Comparison of ENCODE assay signal across 9 cellular contexts in genomic region chr22:18091916-18092526, GRCh38. TPM values are rescaled to one million over a fixed set of nuclear protein-coding genes. Genes with fewer than 3 reads are reported as not detected.
A peak's percentile ranks its signal among the peaks of the same experiment; 100 is the strongest.
DNase-seq lines count a peak whose midpoint lies in the region; ATAC-seq and TF ChIP-seq lines count a peak whose summit lies in the region.
"Had no signal": no experiment of that assay in that cellular context is flagged by ENCODE, and none has a peak within 500 bp of the region (broad histone marks: within the 10 kb centered on the region; RNA-seq: fewer than 3 reads in every experiment).

No MANE protein-coding gene starts in this region.

- H3K27ac Mint-ChIP-seq in activated CD8-positive, alpha-beta memory T cell treated with anti-CD3 and anti-CD28 coated beads, Interleukin-2, amount 10 ng/mL, durations not matched to agents 7 days and 5 days: peak overlapping the region; percentile 82
- peak overlapping the region; percentile 44 for H3K27ac Mint-ChIP-seq in activated naive CD8-positive, alpha-beta T cell treated with anti-CD3 and anti-CD28 coated beads, Interleukin-2, amount 50 U/mL, for 24 hours
- peak overlapping the region; percentile 76 for H3K27ac Mint-ChIP-seq in stimulated activated memory B cell treated with anti-CD40 and anti-IgM and Interleukin-4, amounts not matched to agents 10 μg/mL and 1 μg/mL and 100 μg/mL, for 72 hours
- no peak overlapping the region for H3K27ac Mint-ChIP-seq in GM23338

- H3K4me3 Mint-ChIP-seq in activated CD8-positive, alpha-beta memory T cell treated with anti-CD3 and anti-CD28 coated beads, Interleukin-2, amount 10 ng/mL, durations not matched to agents 7 days and 5 days: peak overlapping the region; percentile 41
- peak overlapping the region; percentile 45 for H3K4me3 Mint-ChIP-seq in activated naive CD8-positive, alpha-beta T cell treated with anti-CD3 and anti-CD28 coated beads, Interleukin-2, amount 50 U/mL, for 24 hours
- H3K4me3 Mint-ChIP-seq in stimulated activated memory B cell treated with anti-CD40 and anti-IgM and Interleukin-4, amounts not matched to agents 10 μg/mL and 1 μg/mL and 100 μg/mL, for 72 hours: peak overlapping the region; percentile 78
- H3K4me3 Mint-ChIP-seq in GM23338: no peak overlapping the region

- TF ChIP-seq CTCF in GM23338 (conservative IDR thresholded peaks at IDR 0.05; ENCODE audit: low read depth in 2 of 2) (no peak), GM20000 (IDR thresholded peaks at IDR 0.05; ENCODE audit: extremely low read depth, missing control alignments) (no peak)

- no peaks in the 10 kb centered on the region for H3K27me3 ChIP-seq in GM23338 (ENCODE audit: insufficient read depth)
- H3K27me3 ChIP-seq: BLaER1 had no signal

- peaks cover 2% of the 10 kb centered on the region for H3K9me3 Mint-ChIP-seq in activated CD8-positive, alpha-beta memory T cell treated with anti-CD3 and anti-CD28 coated beads, Interleukin-2, amount 10 ng/mL, durations not matched to agents 7 days and 5 days (ENCODE audit: low read depth)
- peaks cover 8% of the 10 kb centered on the region for H3K9me3 Mint-ChIP-seq in activated naive CD8-positive, alpha-beta T cell treated with anti-CD3 and anti-CD28 coated beads, Interleukin-2, amount 50 U/mL, for 24 hours
- H3K9me3 Mint-ChIP-seq in stimulated activated memory B cell treated with anti-CD40 and anti-IgM and Interleukin-4, amounts not matched to agents 10 μg/mL and 1 μg/mL and 100 μg/mL, for 72 hours: peaks cover 3% of the 10 kb centered on the region
- H3K9me3 Mint-ChIP-seq in GM23338: peaks cover 3% of the 10 kb centered on the region; the same call in 2 of the 3 replicates

- H3K4me2 ChIP-seq in GM23338: no peak overlapping the region
- H3K4me2 ChIP-seq: BLaER1 had no signal

- no peaks in the 10 kb centered on the region for H3K27me3 Mint-ChIP-seq in activated CD8-positive, alpha-beta memory T cell treated with anti-CD3 and anti-CD28 coated beads, Interleukin-2, amount 10 ng/mL, durations not matched to agents 7 days and 5 days
- H3K27me3 Mint-ChIP-seq in activated naive CD8-positive, alpha-beta T cell treated with anti-CD3 and anti-CD28 coated beads, Interleukin-2, amount 50 U/mL, for 24 hours: no peaks in the 10 kb centered on the region
- H3K27me3 Mint-ChIP-seq in stimulated activated memory B cell treated with anti-CD40 and anti-IgM and Interleukin-4, amounts not matched to agents 10 μg/mL and 1 μg/mL and 100 μg/mL, for 72 hours: no peaks in the 10 kb centered on the region
- peaks cover 8% of the 10 kb centered on the region for H3K27me3 Mint-ChIP-seq in GM23338 (ENCODE audit: insufficient read depth, low read depth, poor library complexity)

- no peak overlapping the region for H3K27ac ChIP-seq in GM23338 (ENCODE audit: low read depth)
- H3K27ac ChIP-seq: BLaER1 had no signal

- peak; percentile 80 for ATAC-seq in activated CD8-positive, alpha-beta memory T cell treated with anti-CD3 and anti-CD28 coated beads, Interleukin-2, amount 10 ng/mL, durations not matched to agents 7 days and 5 days
- ATAC-seq in activated naive CD8-positive, alpha-beta T cell treated with anti-CD3 and anti-CD28 coated beads, Interleukin-2, amount 50 U/mL, for 24 hours: peak; percentile 25
- ATAC-seq in stimulated activated memory B cell treated with anti-CD40 and anti-IgM and Interleukin-4, amounts not matched to agents 10 μg/mL and 1 μg/mL and 100 μg/mL, for 72 hours: peak; percentile 64
- ATAC-seq in GM23338: no peak

- no peaks in the 10 kb centered on the region for H3K9me2 ChIP-seq in GM23338 (ENCODE audit: insufficient read depth)

- no peak overlapping the region for H2AFZ ChIP-seq in GM23338

- peaks cover 6% of the 10 kb centered on the region; the same call in 1 of the 2 replicates for H4K20me1 ChIP-seq in GM23338 (replicated peaks; ENCODE audit: insufficient read depth)

- DNase-seq in activated CD8-positive, alpha-beta memory T cell treated with anti-CD3 and anti-CD28 coated beads, Interleukin-2, amount 10 ng/mL, durations not matched to agents 7 days and 5 days: peak; percentile 71
- DNase-seq in activated CD8-positive, alpha-beta memory T cell treated with anti-CD3 and anti-CD28 coated beads, Interleukin-2, amount 50 U/mL, for 48 hours: no peak
- no peak for DNase-seq in activated naive CD8-positive, alpha-beta T cell treated with anti-CD3 and anti-CD28 coated beads, Interleukin-2, amount 50 U/mL, for 24 hours
- peak; percentile 80 for DNase-seq in hepatic stellate cell (ENCODE audit: low spot score)
- DNase-seq in GM23338 (ENCODE audit: low spot score): no peak
- DNase-seq in RKO (ENCODE audit: low spot score): no peak
- DNase-seq in GM20000 (ENCODE audit: low spot score): no peak

- H3K36me3 Mint-ChIP-seq in activated CD8-positive, alpha-beta memory T cell treated with anti-CD3 and anti-CD28 coated beads, Interleukin-2, amount 10 ng/mL, durations not matched to agents 7 days and 5 days: peaks cover 58% of the 10 kb centered on the region
- H3K36me3 Mint-ChIP-seq in activated naive CD8-positive, alpha-beta T cell treated with anti-CD3 and anti-CD28 coated beads, Interleukin-2, amount 50 U/mL, for 24 hours (ENCODE audit: low read depth): peaks cover 44% of the 10 kb centered on the region
- peaks cover 57% of the 10 kb centered on the region for H3K36me3 Mint-ChIP-seq in stimulated activated memory B cell treated with anti-CD40 and anti-IgM and Interleukin-4, amounts not matched to agents 10 μg/mL and 1 μg/mL and 100 μg/mL, for 72 hours
- peaks cover 72% of the 10 kb centered on the region for H3K36me3 Mint-ChIP-seq in GM23338 (ENCODE audit: low read depth)

- H3K4me3 ChIP-seq in GM23338: no peak overlapping the region
- H3K4me3 ChIP-seq: BLaER1 had no signal

- no peaks in the 10 kb centered on the region for H3K79me2 ChIP-seq in GM23338 (replicated peaks; ENCODE audit: insufficient read depth)

- CTCF ChIA-PET in activated CD8-positive, alpha-beta memory T cell treated with anti-CD3 and anti-CD28 coated beads, Interleukin-2, amount 10 ng/mL, durations not matched to agents 7 days and 5 days (lab: Charles Lee): interaction anchor here (2.1 kb wide), 1 partner anchor 13 kb away, joined by 7 read pairs; no protein-coding TSS in a partner anchor

- H3K4me1 ChIP-seq in GM23338 (ENCODE audit: insufficient read depth): no peaks in the 10 kb centered on the region

- no peaks in the 10 kb centered on the region for H3F3A ChIP-seq in GM23338 (replicated peaks; ENCODE audit: low read depth)

- peaks cover 12% of the 10 kb centered on the region for H3K36me3 ChIP-seq in GM23338 (ENCODE audit: insufficient read depth)

- peaks cover 30% of the 10 kb centered on the region for H3K4me1 Mint-ChIP-seq in activated CD8-positive, alpha-beta memory T cell treated with anti-CD3 and anti-CD28 coated beads, Interleukin-2, amount 10 ng/mL, durations not matched to agents 7 days and 5 days
- peaks cover 53% of the 10 kb centered on the region for H3K4me1 Mint-ChIP-seq in activated naive CD8-positive, alpha-beta T cell treated with anti-CD3 and anti-CD28 coated beads, Interleukin-2, amount 50 U/mL, for 24 hours
- H3K4me1 Mint-ChIP-seq in stimulated activated memory B cell treated with anti-CD40 and anti-IgM and Interleukin-4, amounts not matched to agents 10 μg/mL and 1 μg/mL and 100 μg/mL, for 72 hours: peaks cover 36% of the 10 kb centered on the region
- H3K4me1 Mint-ChIP-seq in GM23338: peaks cover 2% of the 10 kb centered on the region; the same call in 2 of the 3 replicates

TF ChIP-seq in GM23338, 12 proteins besides CTCF, POLR2A, EP300 and RAD21 (continues in another document):
- no peak for TF ChIP-seq STAT1 (IDR thresholded peaks at IDR 0.05; ENCODE audit: unreplicated experiment)
- TF ChIP-seq, protein P1, sequence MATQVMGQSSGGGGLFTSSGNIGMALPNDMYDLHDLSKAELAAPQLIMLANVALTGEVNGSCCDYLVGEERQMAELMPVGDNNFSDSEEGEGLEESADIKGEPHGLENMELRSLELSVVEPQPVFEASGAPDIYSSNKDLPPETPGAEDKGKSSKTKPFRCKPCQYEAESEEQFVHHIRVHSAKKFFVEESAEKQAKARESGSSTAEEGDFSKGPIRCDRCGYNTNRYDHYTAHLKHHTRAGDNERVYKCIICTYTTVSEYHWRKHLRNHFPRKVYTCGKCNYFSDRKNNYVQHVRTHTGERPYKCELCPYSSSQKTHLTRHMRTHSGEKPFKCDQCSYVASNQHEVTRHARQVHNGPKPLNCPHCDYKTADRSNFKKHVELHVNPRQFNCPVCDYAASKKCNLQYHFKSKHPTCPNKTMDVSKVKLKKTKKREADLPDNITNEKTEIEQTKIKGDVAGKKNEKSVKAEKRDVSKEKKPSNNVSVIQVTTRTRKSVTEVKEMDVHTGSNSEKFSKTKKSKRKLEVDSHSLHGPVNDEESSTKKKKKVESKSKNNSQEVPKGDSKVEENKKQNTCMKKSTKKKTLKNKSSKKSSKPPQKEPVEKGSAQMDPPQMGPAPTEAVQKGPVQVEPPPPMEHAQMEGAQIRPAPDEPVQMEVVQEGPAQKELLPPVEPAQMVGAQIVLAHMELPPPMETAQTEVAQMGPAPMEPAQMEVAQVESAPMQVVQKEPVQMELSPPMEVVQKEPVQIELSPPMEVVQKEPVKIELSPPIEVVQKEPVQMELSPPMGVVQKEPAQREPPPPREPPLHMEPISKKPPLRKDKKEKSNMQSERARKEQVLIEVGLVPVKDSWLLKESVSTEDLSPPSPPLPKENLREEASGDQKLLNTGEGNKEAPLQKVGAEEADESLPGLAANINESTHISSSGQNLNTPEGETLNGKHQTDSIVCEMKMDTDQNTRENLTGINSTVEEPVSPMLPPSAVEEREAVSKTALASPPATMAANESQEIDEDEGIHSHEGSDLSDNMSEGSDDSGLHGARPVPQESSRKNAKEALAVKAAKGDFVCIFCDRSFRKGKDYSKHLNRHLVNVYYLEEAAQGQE (IDR thresholded peaks at IDR 0.05; ENCODE audit: unreplicated experiment): no peak

RNA-seq across cellular contexts. Expression of gene PEX26, which starts 14.2 kb away (rescaled TPM):
- 10 to 100 TPM; 38.9 to 46.8 TPM for total RNA-seq in activated CD8-positive, alpha-beta memory T cell treated with anti-CD3 and anti-CD28 coated beads, Interleukin-2, amount 10 ng/mL, durations not matched to agents 7 days and 5 days
- total RNA-seq in GM23338 (2014; rRNA removed; shearing (Covaris generic)): 43.0 and 48.9 TPM in 2 replicates
- 3.6 and 4.0 TPM in 2 replicates for polyA plus RNA-seq in GM23338 (2016; fragmentation: Nextera tagmentation; extraction: Ambion mirVana)

RNA-seq across cellular contexts. Expression of gene TUBA8, which starts 18.6 kb away (rescaled TPM):
- 1 to 10 TPM in 1 of 2 experiments, under 1 TPM in 1; 0.42 to 1.7 TPM for total RNA-seq in activated CD8-positive, alpha-beta memory T cell treated with anti-CD3 and anti-CD28 coated beads, Interleukin-2, amount 10 ng/mL, durations not matched to agents 7 days and 5 days
- total RNA-seq in GM23338 (2014; rRNA removed; shearing (Covaris generic)): 0.31 TPM in 1 of 2 replicates, not detected in the other
- 0.48 and 0.64 TPM in 2 replicates for polyA plus RNA-seq in GM23338 (2016; fragmentation: Nextera tagmentation; extraction: Ambion mirVana)

RNA-seq across cellular contexts. Expression of gene USP18, which starts 57.9 kb away (rescaled TPM):
- 100 to 1,000 TPM in 1 of 2 experiments, 10 to 100 TPM in 1; 72.3 to 121 TPM for total RNA-seq in activated CD8-positive, alpha-beta memory T cell treated with anti-CD3 and anti-CD28 coated beads, Interleukin-2, amount 10 ng/mL, durations not matched to agents 7 days and 5 days
- 4.4 and 6.5 TPM in 2 replicates for total RNA-seq in GM23338 (2014; rRNA removed; shearing (Covaris generic))
- polyA plus RNA-seq in GM23338 (2016; fragmentation: Nextera tagmentation; extraction: Ambion mirVana): 3.8 and 4.2 TPM in 2 replicates

Comparison
In these comparisons a context has a peak if more than half of its experiments do, and no peak if none do; other contexts are left out.
1. DNase-seq: peak in activated CD8-positive, alpha-beta memory T cell treated with anti-CD3 and anti-CD28 coated beads, Interleukin-2, amount 10 ng/mL, durations not matched to agents 7 days and 5 days (single experiment) and hepatic stellate cell (single experiment); none in activated CD8-positive, alpha-beta memory T cell treated with anti-CD3 and anti-CD28 coated beads, Interleukin-2, amount 50 U/mL, for 48 hours (single experiment), activated naive CD8-positive, alpha-beta T cell treated with anti-CD3 and anti-CD28 coated beads, Interleukin-2, amount 50 U/mL, for 24 hours (single experiment), GM23338 (single experiment), RKO (single experiment) and GM20000 (single experiment).